25 cellular contexts compared by ENCODE assay signal in the genomic region with DNA sequence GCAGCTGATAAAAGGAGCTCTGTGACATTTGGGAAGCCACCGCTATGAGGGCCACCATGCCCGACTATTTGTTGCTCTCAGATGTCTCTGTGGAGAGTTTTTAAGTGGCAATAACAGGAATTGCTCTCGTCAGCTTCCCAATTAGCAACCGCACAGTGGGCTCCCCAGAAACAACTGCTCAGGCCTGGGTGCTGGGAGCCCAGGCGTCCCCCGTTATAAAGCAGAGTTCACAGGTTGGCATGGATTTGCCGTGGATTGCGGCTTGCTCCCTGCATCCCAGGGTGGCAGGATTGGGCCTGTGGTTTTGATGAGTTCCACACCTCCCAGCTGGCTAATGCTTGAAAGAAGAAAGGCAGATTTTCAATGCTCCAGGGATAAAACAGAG.
DNase-seq lines count a peak whose midpoint lies in the region; ATAC-seq and TF ChIP-seq lines count a peak whose summit lies in the region.
"Had no signal": no experiment of that assay in that cellular context is flagged by ENCODE, and none has a peak within 500 bp of the region (broad histone marks: within the 10 kb centered on the region; RNA-seq: fewer than 3 reads in every experiment).

No MANE protein-coding gene starts in this region.

- H3K27ac ChIP-seq in BLaER1 (no peak overlapping the region), dorsolateral prefrontal cortex (peak overlapping the region in 53 of 59 donors; percentile 1 to 96 (median 65)), body of pancreas (no peak overlapping the region)
- H3K27ac ChIP-seq: C4-2B, HL-60, KMS-11, SJSA1 had no signal

- H3K4me3 ChIP-seq in BLaER1 (no peak overlapping the region), dorsolateral prefrontal cortex (no peak overlapping the region), body of pancreas (no peak overlapping the region)
- H3K4me3 ChIP-seq: SJSA1 had no signal

- TF ChIP-seq POLR2A in body of pancreas (IDR thresholded peaks at IDR 0.05): no peak

- WGBS in body of pancreas, 2 donors: 88 to 94% methylated on average over 7 to 8 of the region's 8 CpGs

- H3K27ac Mint-ChIP-seq in stimulated activated effector memory CD8-positive, alpha-beta T cell treated with anti-CD3 and anti-CD28 coated beads, Interleukin-12 subunit alpha, Interleukin-12 subunit beta, amount 100 ng/mL, for 72 hours: peak overlapping the region; percentile 57
- H3K27ac Mint-ChIP-seq: IgD-negative memory B cell had no signal

- no peak for ATAC-seq in stimulated activated effector memory CD8-positive, alpha-beta T cell treated with anti-CD3 and anti-CD28 coated beads, Interleukin-12 subunit alpha, Interleukin-12 subunit beta, amount 100 ng/mL, for 72 hours
- ATAC-seq in body of pancreas (no peak), HG03139 (IDR thresholded peaks at IDR 0.05; ENCODE audit: unreplicated experiment) (no peak)
- ATAC-seq: HCT116 had no signal

- peak overlapping the region; percentile 65 for H3K4me2 ChIP-seq in BLaER1
- H3K4me2 ChIP-seq: KMS-11 had no signal

- H3K4me1 Mint-ChIP-seq in stimulated activated effector memory CD8-positive, alpha-beta T cell treated with anti-CD3 and anti-CD28 coated beads, Interleukin-12 subunit alpha, Interleukin-12 subunit beta, amount 100 ng/mL, for 72 hours: peaks cover 7% of the 10 kb centered on the region

- TF ChIP-seq CTCF in dorsolateral prefrontal cortex (IDR thresholded peaks at IDR 0.05 in 54 of 56, conservative IDR thresholded peaks at IDR 0.05 in 2 of 56; ENCODE audit: low read depth in 1 of 56, partially characterized antibody in 56 of 56): no peak
- TF ChIP-seq CTCF in body of pancreas (IDR thresholded peaks at IDR 0.05): no peak

- no peak overlapping the region for H3K4me3 Mint-ChIP-seq in stimulated activated effector memory CD8-positive, alpha-beta T cell treated with anti-CD3 and anti-CD28 coated beads, Interleukin-12 subunit alpha, Interleukin-12 subunit beta, amount 100 ng/mL, for 72 hours
- H3K4me3 Mint-ChIP-seq: IgD-negative memory B cell had no signal

- H4K20me1 ChIP-seq in BLaER1: peaks cover 68% of the 10 kb centered on the region; the same call in 1 of the 2 replicates

- H3K36me3 ChIP-seq in BLaER1 (peaks cover 10% of the 10 kb centered on the region; the same call in 1 of the 2 replicates), body of pancreas (replicated peaks in 1 of 2; ENCODE audit: insufficient read depth in 1 of 2, low read depth in 2 of 2) (no peaks in the 10 kb centered on the region)
- H3K36me3 ChIP-seq: SJSA1 had no signal

- H3K9me3 ChIP-seq in BLaER1 (no peaks in the 10 kb centered on the region), body of pancreas (no peaks in the 10 kb centered on the region)
- H3K9me3 ChIP-seq: SJSA1 had no signal

- no peaks in the 10 kb centered on the region for H3K27me3 ChIP-seq in BLaER1
- no peaks in the 10 kb centered on the region for H3K27me3 ChIP-seq in dorsolateral prefrontal cortex
- H3K27me3 ChIP-seq in body of pancreas: no peaks in the 10 kb centered on the region
- H3K27me3 ChIP-seq: SJSA1 had no signal

- no peaks in the 10 kb centered on the region for H3K9me3 Mint-ChIP-seq in stimulated activated effector memory CD8-positive, alpha-beta T cell treated with anti-CD3 and anti-CD28 coated beads, Interleukin-12 subunit alpha, Interleukin-12 subunit beta, amount 100 ng/mL, for 72 hours
- H3K9me3 Mint-ChIP-seq: IgD-negative memory B cell had no signal

- H3K4me1 ChIP-seq in BLaER1 (peaks cover 63% of the 10 kb centered on the region), body of pancreas (no peaks in the 10 kb centered on the region)
- H3K4me1 ChIP-seq: SJSA1 had no signal

- H3K36me3 Mint-ChIP-seq in stimulated activated effector memory CD8-positive, alpha-beta T cell treated with anti-CD3 and anti-CD28 coated beads, Interleukin-12 subunit alpha, Interleukin-12 subunit beta, amount 100 ng/mL, for 72 hours: no peaks in the 10 kb centered on the region

- intact Hi-C loops in dorsolateral prefrontal cortex (cut with DNase I): loop anchor here in 1 of 2 donors (5.0 kb wide), 1 partner anchor 44 kb away; no protein-coding TSS in a partner anchor
- intact Hi-C loops in body of pancreas (cut with DNase I): no loop called here

- H3K9ac ChIP-seq in BLaER1: no peak overlapping the region
- H3K9ac ChIP-seq: KMS-11 had no signal

- DNase-seq in NCI-H2107 treated with DMSO at 0.1 percent for 48 hours (lab: John Stamatoyannopoulos, UW; ENCODE audit: unreplicated experiment) (peak; percentile 54), dorsolateral prefrontal cortex (peak in 1 of 10 donors; percentile 26), body of pancreas (no peak), amniotic stem cell (lab: John Stamatoyannopoulos, UW) (no peak)
- no peak for DNase-seq in stimulated activated effector memory CD8-positive, alpha-beta T cell treated with anti-CD3 and anti-CD28 coated beads, Interleukin-12 subunit alpha, Interleukin-12 subunit beta, amount 100 ng/mL, for 72 hours (ENCODE audit: low spot score in 2 of 2)
- DNase-seq in effector CD4-positive, alpha-beta T cell: no peak
- DNase-seq: AML-193, Calu3, DMS79 treated with DMSO at 0.1 percent for 48 hours, GF-D8, MM.1S, NCI-H2029 treated with DMSO at 0.1 percent for 48 hours, NCI-H446, NCI-H524 treated with DMSO at 0.1 percent for 48 hours, NCI-H774, Right ventricle myocardium superior, RPMI8226 had no signal

Comparison
In these comparisons a context has a peak if more than half of its experiments do, and no peak if none do; other contexts are left out.
1. H3K27ac ChIP-seq: peak in dorsolateral prefrontal cortex (53 of 59); none in BLaER1 (single experiment) and body of pancreas (0 of 4).